ENCODE assay signal across 13 cellular contexts in the genomic region with DNA sequence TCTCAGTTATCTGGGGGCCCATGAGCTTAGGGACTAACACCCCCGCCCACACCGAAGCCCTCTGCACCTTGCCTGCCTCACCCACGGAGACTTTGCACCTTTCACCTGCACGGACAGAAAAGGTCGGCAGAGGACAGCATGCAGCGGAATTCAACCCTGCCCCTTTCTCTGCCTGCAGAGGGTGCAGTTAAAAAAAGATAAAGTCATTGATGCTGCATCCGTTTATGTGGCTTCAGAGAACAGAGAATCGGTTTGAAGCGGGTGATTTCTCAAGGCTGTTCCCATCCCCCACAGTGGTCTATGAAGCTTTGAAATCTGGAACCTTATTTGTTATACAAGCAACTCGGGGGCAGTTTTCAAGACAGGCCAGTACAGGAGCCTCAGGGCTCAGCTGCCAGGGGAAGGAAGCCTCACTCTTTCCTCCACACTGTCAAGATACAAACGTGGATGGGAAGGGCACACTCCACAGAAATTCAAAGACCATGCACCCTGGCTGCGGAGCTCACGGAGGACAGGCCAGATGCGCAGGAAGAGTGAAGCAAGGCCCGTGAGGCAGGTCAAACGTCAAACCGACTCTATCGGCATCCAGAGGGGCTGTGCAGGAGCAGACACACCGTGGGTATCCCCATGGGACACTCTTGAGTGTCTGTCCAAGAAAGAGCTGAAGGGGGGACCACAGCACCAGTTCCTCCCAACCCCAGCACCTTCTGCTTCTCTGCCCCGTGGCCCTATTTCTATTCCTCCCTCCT.
A peak's percentile ranks its signal among the peaks of the same experiment; 100 is the strongest.
DNase-seq lines count a peak whose midpoint lies in the region; ATAC-seq, FAIRE-seq and TF ChIP-seq lines count a peak whose summit lies in the region.
"Had no signal": no experiment of that assay in that cellular context is flagged by ENCODE, and none has a peak within 500 bp of the region (broad histone marks: within the 10 kb centered on the region; RNA-seq: fewer than 3 reads in every experiment).

No MANE protein-coding gene starts in this region.

- no peaks in the 10 kb centered on the region for H3K9me3 ChIP-seq in RWPE2 (ENCODE audit: severe bottlenecking)
- H3K9me3 ChIP-seq: pancreas, testis had no signal

- H3K27ac ChIP-seq in RWPE2 (ENCODE audit: poor library complexity, severe bottlenecking): no peak overlapping the region
- H3K27ac ChIP-seq: pancreas, testis had no signal

- H3K36me3 ChIP-seq in GM06990 (ENCODE audit: control insufficient read depth, insufficient read depth, low read length): no peaks in the 10 kb centered on the region
- no peaks in the 10 kb centered on the region for H3K36me3 ChIP-seq in RWPE2 (ENCODE audit: low read depth)
- H3K36me3 ChIP-seq: pancreas had no signal

- no peak for DNase-seq in GM06990 (ENCODE audit: extremely low read depth, insufficient read length)
- DNase-seq in Jurkat, Clone E6-1 (ENCODE audit: low read depth, low spot score): peak; percentile 94
- DNase-seq in RWPE2 (ENCODE audit: low spot score): peak; percentile 32
- peak; percentile 34 for DNase-seq in posterior vena cava (ENCODE audit: low spot score)
- DNase-seq in HTR-8/SVneo (ENCODE audit: insufficient read length, low spot score): no peak
- DNase-seq in GDM1 (lab: John Stamatoyannopoulos, UW): no peak
- DNase-seq: CD8-positive, alpha-beta T cell; NCI-H1694 treated with DMSO at 0.1 percent for 48 hours; testis had no signal

- FAIRE-seq in HTR-8/SVneo (lab: Jason Lieb, UNC): no peak
- FAIRE-seq: H54, islet of Langerhans, pancreas had no signal

- no peak overlapping the region for H3K4me3 ChIP-seq in GM06990 (replicated peaks; ENCODE audit: low read depth, low read length)
- H3K4me3 ChIP-seq in Jurkat, Clone E6-1 (ENCODE audit: low read length): peak overlapping the region; percentile 45
- H3K4me3 ChIP-seq in RWPE2 (ENCODE audit: severe bottlenecking): no peak overlapping the region
- H3K4me3 ChIP-seq: pancreas, testis had no signal

- TF ChIP-seq CTCF in GM06990 (IDR thresholded peaks at IDR 0.05; ENCODE audit: insufficient read depth, low read length, poor library complexity, severe bottlenecking): peak; percentile 38
- peak; percentile 6 for TF ChIP-seq CTCF in RWPE2 (IDR thresholded peaks at IDR 0.05; ENCODE audit: poor library complexity, severe bottlenecking)

- H3K4me1 ChIP-seq in RWPE2 (ENCODE audit: insufficient read depth, poor library complexity, severe bottlenecking): no peaks in the 10 kb centered on the region
- H3K4me1 ChIP-seq: pancreas, testis had no signal

- intact Hi-C loops in posterior vena cava (cut with DNase I): no loop called here

- ATAC-seq in RWPE2 (ENCODE audit: low read depth): no peak
- ATAC-seq in esophagus mucosa: no peak
- ATAC-seq: CD8-positive, alpha-beta T cell; pancreas had no signal

- H3K27me3 ChIP-seq in GM06990 (replicated peaks; ENCODE audit: control insufficient read depth, insufficient read depth, low read length): no peaks in the 10 kb centered on the region; the same call in none of the 2 replicates
- H3K27me3 ChIP-seq in RWPE2 (ENCODE audit: insufficient read depth, poor library complexity, severe bottlenecking): peaks cover 26% of the 10 kb centered on the region
- H3K27me3 ChIP-seq: pancreas, testis had no signal

Comparison
In these comparisons a context has a peak if more than half of its experiments do, and no peak if none do; other contexts are left out.
1. DNase-seq: peak in Jurkat, Clone E6-1 (single experiment), RWPE2 (single experiment) and posterior vena cava (single experiment); none in GM06990 (single experiment), HTR-8/SVneo (single experiment) and GDM1 (single experiment).